In genomic region chr10:92124020-92124419, GRCh38 we compare ENCODE assay signal across 1 cellular context.
TF ChIP-seq lines count a peak whose summit lies in the region.

No MANE protein-coding gene starts in this region.

TF ChIP-seq in liver, 16 proteins besides CTCF, POLR2A, EP300 and RAD21 (continued from another document):
- TF ChIP-seq REST (IDR thresholded peaks at IDR 0.05) (no peak), EGR1 (IDR thresholded peaks at IDR 0.05; ENCODE audit: low read depth in 2 of 2) (no peak), TAF1 (conservative IDR thresholded peaks at IDR 0.05) (no peak), ATF3 (IDR thresholded peaks at IDR 0.05) (no peak), FOXA1 (IDR thresholded peaks at IDR 0.05) (no peak), JUND (IDR thresholded peaks at IDR 0.05) (no peak)
